ENCODE assay signal across 1 cellular context in genomic region chr1:30790850-30791778, GRCh38.
A peak's percentile ranks its signal among the peaks of the same experiment; 100 is the strongest.
TF ChIP-seq lines count a peak whose summit lies in the region.

No MANE protein-coding gene starts in this region.

TF ChIP-seq in K562, 482 proteins besides CTCF, POLR2A, EP300 and RAD21 (continued from another document):
- TF ChIP-seq, protein P1, sequence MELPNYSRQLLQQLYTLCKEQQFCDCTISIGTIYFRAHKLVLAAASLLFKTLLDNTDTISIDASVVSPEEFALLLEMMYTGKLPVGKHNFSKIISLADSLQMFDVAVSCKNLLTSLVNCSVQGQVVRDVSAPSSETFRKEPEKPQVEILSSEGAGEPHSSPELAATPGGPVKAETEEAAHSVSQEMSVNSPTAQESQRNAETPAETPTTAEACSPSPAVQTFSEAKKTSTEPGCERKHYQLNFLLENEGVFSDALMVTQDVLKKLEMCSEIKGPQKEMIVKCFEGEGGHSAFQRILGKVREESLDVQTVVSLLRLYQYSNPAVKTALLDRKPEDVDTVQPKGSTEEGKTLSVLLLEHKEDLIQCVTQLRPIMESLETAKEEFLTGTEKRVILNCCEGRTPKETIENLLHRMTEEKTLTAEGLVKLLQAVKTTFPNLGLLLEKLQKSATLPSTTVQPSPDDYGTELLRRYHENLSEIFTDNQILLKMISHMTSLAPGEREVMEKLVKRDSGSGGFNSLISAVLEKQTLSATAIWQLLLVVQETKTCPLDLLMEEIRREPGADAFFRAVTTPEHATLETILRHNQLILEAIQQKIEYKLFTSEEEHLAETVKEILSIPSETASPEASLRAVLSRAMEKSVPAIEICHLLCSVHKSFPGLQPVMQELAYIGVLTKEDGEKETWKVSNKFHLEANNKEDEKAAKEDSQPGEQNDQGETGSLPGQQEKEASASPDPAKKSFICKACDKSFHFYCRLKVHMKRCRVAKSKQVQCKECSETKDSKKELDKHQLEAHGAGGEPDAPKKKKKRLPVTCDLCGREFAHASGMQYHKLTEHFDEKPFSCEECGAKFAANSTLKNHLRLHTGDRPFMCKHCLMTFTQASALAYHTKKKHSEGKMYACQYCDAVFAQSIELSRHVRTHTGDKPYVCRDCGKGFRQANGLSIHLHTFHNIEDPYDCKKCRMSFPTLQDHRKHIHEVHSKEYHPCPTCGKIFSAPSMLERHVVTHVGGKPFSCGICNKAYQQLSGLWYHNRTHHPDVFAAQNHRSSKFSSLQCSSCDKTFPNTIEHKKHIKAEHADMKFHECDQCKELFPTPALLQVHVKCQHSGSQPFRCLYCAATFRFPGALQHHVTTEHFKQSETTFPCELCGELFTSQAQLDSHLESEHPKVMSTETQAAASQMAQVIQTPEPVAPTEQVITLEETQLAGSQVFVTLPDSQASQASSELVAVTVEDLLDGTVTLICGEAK (IDR thresholded peaks at IDR 0.05): no peak
- TF ChIP-seq, protein P1 (CRISPR knock-in tag; IDR thresholded peaks at IDR 0.05): no peak
- no peak for TF ChIP-seq MEF2D (tag; conservative IDR thresholded peaks at IDR 0.05; ENCODE audit: low read depth)
- peak; percentile 36; the same call in 1 of the 2 replicates for TF ChIP-seq HINFP (tag; conservative IDR thresholded peaks at IDR 0.05; ENCODE audit: low read depth)
- TF ChIP-seq TEAD4 (IDR thresholded peaks at IDR 0.05; ENCODE audit: low read length): no peak
- no peak for TF ChIP-seq TEAD4 (CRISPR knock-in tag; IDR thresholded peaks at IDR 0.05; ENCODE audit: borderline replicate concordance)
- TF ChIP-seq MCM2 (IDR thresholded peaks at IDR 0.05; ENCODE audit: low read depth): no peak
- no peak for TF ChIP-seq ZKSCAN8 (CRISPR knock-in tag; IDR thresholded peaks at IDR 0.05)
- no peak for TF ChIP-seq HOXB6 (CRISPR knock-in tag; IDR thresholded peaks at IDR 0.05; ENCODE audit: borderline replicate concordance)
- TF ChIP-seq U2AF1 (optimal IDR thresholded peaks at IDR 0.05; ENCODE audit: low read depth, low read length): no peak
- peak; percentile 87; the same call in 1 of the 2 replicates for TF ChIP-seq THRB (CRISPR knock-in tag; conservative IDR thresholded peaks at IDR 0.05)
- TF ChIP-seq CSDE1 (IDR thresholded peaks at IDR 0.05): 0 out of 4 replicates have a peak, but pooled peaks of 1 of the 2 experiments have one; percentile 24
- peak; percentile 33; the same call in 1 of the 2 replicates for TF ChIP-seq MYBL2 (IDR thresholded peaks at IDR 0.05; ENCODE audit: low read depth)
- TF ChIP-seq MYBL2 (CRISPR knock-in tag; IDR thresholded peaks at IDR 0.05; ENCODE audit: borderline replicate concordance): no peak
- TF ChIP-seq JUN (IDR thresholded peaks at IDR 0.05; ENCODE audit: borderline replicate concordance, low read depth, low read length): no peak
- no peak for TF ChIP-seq JUN (CRISPR knock-in tag; IDR thresholded peaks at IDR 0.05; ENCODE audit: borderline replicate concordance)
- no peak for TF ChIP-seq ZNF134 (CRISPR knock-in tag; conservative IDR thresholded peaks at IDR 0.05)
- TF ChIP-seq NCOA2 (IDR thresholded peaks at IDR 0.05; ENCODE audit: partially characterized antibody in 2 of 2): no peak
- no peak for TF ChIP-seq RBBP5 (IDR thresholded peaks at IDR 0.05; ENCODE audit: borderline replicate concordance, insufficient read depth, low read length, poor library complexity, severe bottlenecking)
- 0 out of 2 replicates have a peak, but pooled peaks have one; percentile 14 for TF ChIP-seq ZSCAN32 (CRISPR knock-in tag; IDR thresholded peaks at IDR 0.05)
- no peak for TF ChIP-seq PHF20 (IDR thresholded peaks at IDR 0.05; ENCODE audit: partially characterized antibody)
- TF ChIP-seq ZNF124 (CRISPR knock-in tag; IDR thresholded peaks at IDR 0.05): no peak
- TF ChIP-seq SP1 (CRISPR knock-in tag; IDR thresholded peaks at IDR 0.05): no peak
- TF ChIP-seq DPF2 (IDR thresholded peaks at IDR 0.05): 0 out of 2 replicates have a peak, but pooled peaks have one; percentile 20
- peak; percentile 20 for TF ChIP-seq ZNF280A (IDR thresholded peaks at IDR 0.05; ENCODE audit: low read depth, partially characterized antibody)
- TF ChIP-seq, protein P2, sequence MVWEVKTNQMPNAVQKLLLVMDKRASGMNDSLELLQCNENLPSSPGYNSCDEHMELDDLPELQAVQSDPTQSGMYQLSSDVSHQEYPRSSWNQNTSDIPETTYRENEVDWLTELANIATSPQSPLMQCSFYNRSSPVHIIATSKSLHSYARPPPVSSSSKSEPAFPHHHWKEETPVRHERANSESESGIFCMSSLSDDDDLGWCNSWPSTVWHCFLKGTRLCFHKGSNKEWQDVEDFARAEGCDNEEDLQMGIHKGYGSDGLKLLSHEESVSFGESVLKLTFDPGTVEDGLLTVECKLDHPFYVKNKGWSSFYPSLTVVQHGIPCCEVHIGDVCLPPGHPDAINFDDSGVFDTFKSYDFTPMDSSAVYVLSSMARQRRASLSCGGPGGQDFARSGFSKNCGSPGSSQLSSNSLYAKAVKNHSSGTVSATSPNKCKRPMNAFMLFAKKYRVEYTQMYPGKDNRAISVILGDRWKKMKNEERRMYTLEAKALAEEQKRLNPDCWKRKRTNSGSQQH (CRISPR knock-in tag; IDR thresholded peaks at IDR 0.05): peak; percentile 78; the same call in 1 of the 2 replicates
- TF ChIP-seq SMARCC2 (IDR thresholded peaks at IDR 0.05; ENCODE audit: low read depth): no peak
- TF ChIP-seq POLR2B (IDR thresholded peaks at IDR 0.05; ENCODE audit: low read depth, partially characterized antibody): peak; percentile 28
- TF ChIP-seq LARP7 (IDR thresholded peaks at IDR 0.05): 0 out of 2 replicates have a peak, but pooled peaks have one; percentile 23
- TF ChIP-seq HLTF (IDR thresholded peaks at IDR 0.05): 0 out of 2 replicates have a peak, but pooled peaks have one; percentile 64
- TF ChIP-seq SMAD1 (IDR thresholded peaks at IDR 0.05; ENCODE audit: low read depth, low read length, partially characterized antibody): no peak
